In the genomic region with DNA sequence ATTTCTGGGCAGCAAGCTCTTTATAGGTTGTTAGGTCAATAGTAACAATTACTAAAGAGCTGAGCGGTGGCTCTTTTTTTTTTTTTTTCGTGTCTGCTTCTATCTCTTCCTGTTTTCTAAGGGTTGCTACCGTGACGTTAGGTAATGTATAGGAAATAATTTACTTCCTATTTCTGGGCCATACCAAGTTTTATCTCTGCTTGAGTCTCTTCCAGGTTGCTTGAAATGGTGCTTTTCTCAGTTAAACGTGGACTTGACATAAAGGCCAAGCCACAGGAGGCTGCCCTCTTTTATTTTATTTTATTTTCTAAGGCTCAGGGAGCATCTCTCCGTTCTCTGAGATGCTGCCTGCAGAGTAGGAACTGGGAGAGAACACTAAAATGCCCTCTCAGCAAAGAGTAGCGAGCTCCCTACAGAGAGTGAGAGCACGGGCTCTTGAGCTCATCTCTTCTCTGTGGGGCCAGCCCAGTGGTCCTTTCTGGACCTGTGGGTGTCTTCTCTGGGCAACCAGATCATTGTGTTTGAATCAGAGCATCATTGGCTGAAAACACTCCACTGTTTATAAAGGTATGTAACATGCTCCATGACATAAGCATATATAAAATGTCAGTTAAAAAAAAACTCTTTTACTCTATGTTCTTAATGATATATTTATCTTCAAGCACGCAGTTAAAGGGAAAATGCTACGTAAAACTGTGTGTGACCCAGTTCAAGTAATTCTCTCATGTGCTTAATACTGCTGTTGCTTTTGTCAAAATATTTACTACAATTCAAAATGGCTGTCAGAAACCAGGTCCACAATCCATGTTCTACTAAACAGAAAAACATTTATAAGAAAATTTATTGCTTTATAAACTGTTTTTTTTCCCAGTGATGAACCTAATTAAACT, we compare ENCODE assay signal across 12 cellular contexts. TPM values are rescaled to one million over a fixed set of nuclear protein-coding genes. Genes with fewer than 3 reads are reported as not detected.
DNase-seq lines count a peak whose midpoint lies in the region; FAIRE-seq and TF ChIP-seq lines count a peak whose summit lies in the region.
"Had no signal": no experiment of that assay in that cellular context is flagged by ENCODE, and none has a peak within 500 bp of the region (broad histone marks: within the 10 kb centered on the region; RNA-seq: fewer than 3 reads in every experiment).

A gene (plus strand): TSS at position 181 of the 890 bp plus-strand sequence. CDS start 27,199 bp downstream, outside the sequence.

- 71% methylated on average over 10 of the region's 10 CpGs for WGBS in esophagus muscularis mucosa

- no peak for TF ChIP-seq EP300 in esophagus muscularis mucosa (IDR thresholded peaks at IDR 0.05)

- in situ Hi-C loops in GM13976 (cut with MboI; ENCODE audit: low sequenced_read_pairs, unreplicated experiment), result no loop called here

- TF ChIP-seq CTCF in GM13976 (IDR thresholded peaks at IDR 0.05; ENCODE audit: borderline replicate concordance, control extremely low read depth, extremely low read depth, insufficient read depth, missing control alignments) (no peak), esophagus muscularis mucosa (IDR thresholded peaks at IDR 0.05) (no peak)

- H3K9ac ChIP-seq in duodenal mucosa (ENCODE audit: low read depth in 1 of 2, low read length in 2 of 2), result no peak within 1 kb of the TSS

- FAIRE-seq in GM19239 (lab: Jason Lieb, UNC), result peak; percentile 90
- FAIRE-seq: keratinocyte had no signal

- H3K27ac ChIP-seq in duodenal mucosa (ENCODE audit: low read depth, low read length) (no peak within 1 kb of the TSS), esophagus muscularis mucosa (replicated peaks in 1 of 4) (no peak within 1 kb of the TSS)
- H3K27ac ChIP-seq: dorsolateral prefrontal cortex had no signal

- DNase-seq in AML-193 (lab: John Stamatoyannopoulos, UW) (peak; percentile 94 to 96), GM19239 (ENCODE audit: insufficient read length, low spot score) (no peak), NOMO-1 (lab: John Stamatoyannopoulos, UW; ENCODE audit: unreplicated experiment in 2 of 2) (peak; percentile 83 to 93), MG63 (no peak), GM13976 (ENCODE audit: low spot score) (no peak), kidney tubule cell (ENCODE audit: low spot score) (no peak), esophagus muscularis mucosa (ENCODE audit: extremely low spot score) (no peak)
- DNase-seq: activated CD4-positive, alpha-beta T cell treated with anti-CD3 and anti-CD28 coated beads, Interleukin-2, amount 50 U/mL, for 48 hours; dorsolateral prefrontal cortex had no signal

- H3K9me3 ChIP-seq in duodenal mucosa (ENCODE audit: control insufficient read depth in 1 of 2, low read length in 2 of 2), result no peaks in the 10 kb centered on the region
- H3K9me3 ChIP-seq in MG63, result no peaks in the 10 kb centered on the region
- H3K9me3 ChIP-seq in esophagus muscularis mucosa, result peaks cover 0 to under 1% (median 0%) of the 10 kb centered on the region in 4 donors

- peaks cover 0 to 5% of the 10 kb centered on the region in 2 donors for H3K27me3 ChIP-seq in duodenal mucosa (ENCODE audit: control insufficient read depth in 1 of 2, insufficient read depth in 2 of 2, low read length in 2 of 2)
- peaks cover 13% of the 10 kb centered on the region for H3K27me3 ChIP-seq in MG63
- peaks cover 0 to 29% (median 0%) of the 10 kb centered on the region in 4 donors for H3K27me3 ChIP-seq in esophagus muscularis mucosa

- intact Hi-C loops in esophagus muscularis mucosa (cut with DNase I), result no loop called here

- no peak for TF ChIP-seq POLR2A in esophagus muscularis mucosa (IDR thresholded peaks at IDR 0.05; ENCODE audit: low read depth)

- H3K4me1 ChIP-seq in duodenal mucosa (ENCODE audit: control insufficient read depth in 1 of 2, insufficient read depth in 2 of 2, low read length in 2 of 2), result peaks cover 20 to 24% of the 10 kb centered on the region in 2 donors
- H3K4me1 ChIP-seq in esophagus muscularis mucosa, result no peaks in the 10 kb centered on the region

- H3K36me3 ChIP-seq in duodenal mucosa (ENCODE audit: control insufficient read depth in 1 of 2, insufficient read depth in 2 of 2, low read length in 2 of 2), result no peaks in the 10 kb centered on the region
- H3K36me3 ChIP-seq in MG63, result no peaks in the 10 kb centered on the region
- H3K36me3 ChIP-seq in esophagus muscularis mucosa, result no peaks in the 10 kb centered on the region

- H3K4me3 ChIP-seq in duodenal mucosa (ENCODE audit: low read depth in 1 of 2, low read length in 2 of 2) (peak within 1 kb of the TSS; percentile 38 to 42), MG63 (no peak within 1 kb of the TSS), esophagus muscularis mucosa (no peak within 1 kb of the TSS)
- H3K4me3 ChIP-seq: dorsolateral prefrontal cortex had no signal

RNA-seq across cellular contexts. Expression of the gene that starts here (rescaled TPM):
- total RNA-seq in MG63 (2014; rRNA removed; shearing (Covaris generic); ENCODE audit: low replicate concordance), result not detected in 2 replicates
- 1 to 10 TPM in 1 of 4 donors, under 1 TPM in 3; 0.34 to 1.3 (median 0.56) TPM for total RNA-seq in esophagus muscularis mucosa
- total RNA-seq: HT1080 had no signal

Comparison
In these comparisons a context has a peak if more than half of its experiments do, and no peak if none do; other contexts are left out.
1. DNase-seq: peak in AML-193 (2 of 2) and NOMO-1 (2 of 2); none in GM19239 (single experiment), MG63 (single experiment), GM13976 (single experiment), kidney tubule cell (single experiment) and esophagus muscularis mucosa (single experiment).
2. H3K4me3 ChIP-seq: peak in duodenal mucosa (2 of 2); none in MG63 (single experiment) and esophagus muscularis mucosa (0 of 4).